In the genomic region with DNA sequence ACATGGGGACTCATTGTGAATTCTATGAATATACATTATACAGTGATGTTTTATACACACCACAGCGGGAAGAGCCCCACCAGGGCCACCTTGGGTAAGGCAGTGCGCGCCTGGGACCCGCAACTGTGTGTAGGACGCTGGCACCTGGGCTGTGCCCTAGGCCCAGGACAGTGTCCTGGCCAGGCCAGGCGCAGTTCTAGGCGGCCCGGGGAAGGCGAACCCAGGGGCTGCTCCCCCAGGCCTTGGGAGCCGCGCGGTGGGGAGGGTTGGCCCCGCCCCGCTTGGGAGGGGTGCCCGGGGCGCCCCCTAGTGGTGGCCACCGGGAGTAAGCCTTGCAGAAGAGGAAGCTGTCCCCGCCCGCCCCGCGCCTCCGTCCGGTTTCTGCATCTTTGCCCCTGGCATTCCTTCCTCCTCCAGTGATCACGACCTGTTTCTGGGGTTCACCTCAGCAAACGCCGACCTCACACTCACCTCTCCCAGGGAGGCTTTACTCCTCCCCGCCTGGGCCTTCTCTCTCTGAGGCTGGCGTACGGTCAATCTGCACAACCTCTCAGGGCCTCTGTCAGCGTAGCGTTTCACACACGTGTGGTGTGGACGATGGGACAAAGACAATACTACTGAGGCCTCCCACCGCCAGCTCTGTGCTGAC, we compare ENCODE assay signal across 8 cellular contexts. TPM values are rescaled to one million over a fixed set of nuclear protein-coding genes. Genes with fewer than 3 reads are reported as not detected.
DNase-seq lines count a peak whose midpoint lies in the region; ATAC-seq and TF ChIP-seq lines count a peak whose summit lies in the region.

No MANE protein-coding gene starts in this region.

- TF ChIP-seq CTCF in AG10803 (conservative IDR thresholded peaks at IDR 0.05; ENCODE audit: low read length) (peak; percentile 76), transverse colon (IDR thresholded peaks at IDR 0.05) (peak; percentile 98 to 99 (median 99))

- no peaks in the 10 kb centered on the region for H3K9me3 ChIP-seq in HUES64 (ENCODE audit: insufficient read depth, low read depth, low read length)
- no peaks in the 10 kb centered on the region for H3K9me3 ChIP-seq in transverse colon

- peak; percentile 75 for ATAC-seq in GM19035 (IDR thresholded peaks at IDR 0.05; ENCODE audit: unreplicated experiment)
- ATAC-seq in Right ventricle myocardium superior (ENCODE audit: poor library complexity): peak; percentile 94

- DNase-seq in AG10803 (ENCODE audit: low read depth): peak; percentile 45
- DNase-seq in SHP77 treated with DMSO at 0.1 percent for 48 hours (lab: John Stamatoyannopoulos, UW): peak; percentile 29
- peak; percentile 54 to 85 (median 79) for DNase-seq in activated naive CD4-positive, alpha-beta T cell (lab: John Stamatoyannopoulos, UW)
- DNase-seq in Right ventricle myocardium superior: peak; percentile 91
- peak; percentile 45 for DNase-seq in pons (ENCODE audit: low spot score)
- peak; percentile 92 for DNase-seq in transverse colon

- H3K27me3 ChIP-seq in HUES64 (ENCODE audit: insufficient read depth, low read length): no peaks in the 10 kb centered on the region
- no peaks in the 10 kb centered on the region for H3K27me3 ChIP-seq in transverse colon

- H3K36me3 ChIP-seq in HUES64 (ENCODE audit: insufficient read depth, low read length) (no peaks in the 10 kb centered on the region), transverse colon (peaks cover 0 to 3% (median 0%) of the 10 kb centered on the region in 4 donors)

- H3K4me1 ChIP-seq in HUES64 (ENCODE audit: insufficient read depth, low read length) (peaks cover 9% of the 10 kb centered on the region; the same call in 1 of the 2 replicates), transverse colon (peaks cover 9 to 37% (median 13%) of the 10 kb centered on the region in 4 donors)

- H3K9ac ChIP-seq in HUES64 (ENCODE audit: low read depth, low read length): no peak overlapping the region; the same call in 1 of the 2 replicates

- TF ChIP-seq POLR2A in transverse colon (IDR thresholded peaks at IDR 0.05): peak; percentile 86

- H3K27ac ChIP-seq in HUES64 (ENCODE audit: low read depth, low read length): 0 out of 2 replicates have a peak overlapping the region, but pooled peaks have one; percentile 42
- peak overlapping the region; percentile 88 to 96 (median 94) for H3K27ac ChIP-seq in transverse colon

- WGBS in HUES64: 23% methylated on average over 34 of the region's 34 CpGs
- WGBS in transverse colon (ENCODE audit: low coverage in 1 of 2), 2 donors: 8% methylated on average over 34 of the region's 34 CpGs; no CpG with 5 or more reads in 1 of the 2 donors

- intact Hi-C loops in Right ventricle myocardium superior (cut with DNase I) (no loop called here), transverse colon (cut with DNase I; ENCODE audit: low total_unique reads) (no loop called here)

- H3K4me3 ChIP-seq in AG10803 (ENCODE audit: low read length) (peak overlapping the region; percentile 30), HUES64 (ENCODE audit: low read length) (peak overlapping the region; percentile 28), transverse colon (peak overlapping the region in 1 of 4 donors; percentile 29)

- no peak for TF ChIP-seq EP300 in transverse colon (IDR thresholded peaks at IDR 0.05; ENCODE audit: low read depth)

- in situ Hi-C loops in transverse colon (cut with MboI; ENCODE audit: low pct_ligation_motif_present in 1 of 4, low pct_unique_long_range_greater_than_20kb in 1 of 4, low sequenced_read_pairs in 3 of 4): no loop called here

RNA-seq across cellular contexts. Expression of a gene that starts 9.5 kb away (rescaled TPM):
- 20.5 TPM for polyA plus RNA-seq in HUES64 (2013, experiment 1 of 2)
- polyA plus RNA-seq in HUES64 (2013, experiment 2 of 2): 19.7 TPM
- 47.4 TPM for total RNA-seq in Right ventricle myocardium superior
- 100 to 1,000 TPM in 2 of 4 donors, 10 to 100 TPM in 2; 67.9 to 202 (median 116) TPM for total RNA-seq in transverse colon

RNA-seq across cellular contexts. Expression of a gene that starts 29.1 kb away (rescaled TPM):
- polyA plus RNA-seq in HUES64 (2013, experiment 1 of 2): 8.8 TPM
- polyA plus RNA-seq in HUES64 (2013, experiment 2 of 2): 8.9 TPM
- total RNA-seq in Right ventricle myocardium superior: 11.5 TPM
- total RNA-seq in transverse colon: 10 to 100 TPM; 30.1 to 82.3 (median 46.4) TPM

RNA-seq across cellular contexts. Expression of a gene that starts 36.6 kb away (rescaled TPM):
- 3.0 TPM for polyA plus RNA-seq in HUES64 (2013, experiment 1 of 2)
- 5.3 TPM for polyA plus RNA-seq in HUES64 (2013, experiment 2 of 2)
- total RNA-seq in Right ventricle myocardium superior (20.6 TPM), transverse colon (10 to 100 TPM; 16.7 to 38.1 (median 26.8) TPM)

RNA-seq across cellular contexts. Expression of a gene that starts 43.4 kb away (rescaled TPM):
- polyA plus RNA-seq in HUES64 (2013, experiment 1 of 2): 4.0 TPM
- 4.4 TPM for polyA plus RNA-seq in HUES64 (2013, experiment 2 of 2)
- total RNA-seq in Right ventricle myocardium superior (0.35 TPM), transverse colon (10 to 100 TPM; 32.6 to 82.3 (median 46.9) TPM)

RNA-seq across cellular contexts. Expression of a gene that starts 47.8 kb away (rescaled TPM):
- 0.60 TPM for polyA plus RNA-seq in HUES64 (2013, experiment 1 of 2)
- polyA plus RNA-seq in HUES64 (2013, experiment 2 of 2): 0.63 TPM
- total RNA-seq in Right ventricle myocardium superior (not detected), transverse colon (1 to 10 TPM in 1 of 4 donors, not detected in 3; 6.0 TPM)

Comparison
In these comparisons a context has a peak if more than half of its experiments do, and no peak if none do; other contexts are left out.
1. DNase-seq: peak in every context shown above with its lines; median percentile 92 in transverse colon; 91 in Right ventricle myocardium superior; 79 in activated naive CD4-positive, alpha-beta T cell; 45 in AG10803; 45 in pons; 29 in SHP77 treated with DMSO at 0.1 percent for 48 hours.